Comparison of ENCODE assay signal across 8 cellular contexts in the genomic region with DNA sequence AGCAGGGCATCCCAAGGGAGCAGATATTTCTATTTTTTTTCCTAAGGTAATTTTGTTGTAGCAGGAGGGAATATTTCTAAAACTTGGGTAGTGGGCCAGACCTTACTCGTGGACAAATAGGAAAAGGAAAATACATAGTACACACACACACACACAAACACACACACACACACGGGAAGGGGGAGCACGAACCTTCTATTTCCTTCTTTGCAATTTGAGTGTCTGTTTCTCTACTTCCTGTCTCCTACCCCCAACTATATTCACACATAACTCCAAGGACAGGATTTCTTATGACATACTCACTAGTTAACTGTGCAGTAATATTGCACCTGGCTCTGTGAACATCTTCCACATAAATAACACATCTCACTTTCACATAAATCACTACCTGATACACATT. TPM values are rescaled to one million over a fixed set of nuclear protein-coding genes. Genes with fewer than 3 reads are reported as not detected.
DNase-seq lines count a peak whose midpoint lies in the region; ATAC-seq and TF ChIP-seq lines count a peak whose summit lies in the region.

No MANE protein-coding gene starts in this region.

- H3K9me3 ChIP-seq in left lung (no peaks in the 10 kb centered on the region), thymus (ENCODE audit: control insufficient read depth) (peaks cover 2% of the 10 kb centered on the region)

- intact Hi-C loops in activated CD8-positive, alpha-beta T cell treated with anti-CD3 and anti-CD28 coated beads for 36 hours (cut with micrococcal nuclease), result no loop called here
- intact Hi-C loops in left lung (cut with DNase I), result no loop called here

- H3K27me3 ChIP-seq in left lung, result no peaks in the 10 kb centered on the region
- no peaks in the 10 kb centered on the region for H3K27me3 ChIP-seq in thymus (ENCODE audit: control insufficient read depth, insufficient read depth)

- H3K9me3 Mint-ChIP-seq in activated CD8-positive, alpha-beta memory T cell treated with anti-CD3 and anti-CD28 coated beads, Interleukin-2, amount 10 ng/mL, durations not matched to agents 7 days and 5 days (ENCODE audit: low read depth), result no peaks in the 10 kb centered on the region
- H3K9me3 Mint-ChIP-seq in activated CD8-positive, alpha-beta T cell treated with anti-CD3 and anti-CD28 coated beads for 36 hours, result no peaks in the 10 kb centered on the region

- H3K36me3 Mint-ChIP-seq in activated CD8-positive, alpha-beta memory T cell treated with anti-CD3 and anti-CD28 coated beads, Interleukin-2, amount 10 ng/mL, durations not matched to agents 7 days and 5 days, result peaks cover 6% of the 10 kb centered on the region
- H3K36me3 Mint-ChIP-seq in activated CD8-positive, alpha-beta T cell treated with anti-CD3 and anti-CD28 coated beads for 36 hours (ENCODE audit: low read depth), result peaks cover 23% of the 10 kb centered on the region

- POLR2A ChIA-PET in activated CD8-positive, alpha-beta T cell treated with anti-CD3 and anti-CD28 coated beads for 36 hours (lab: Charles Lee), result interaction anchor here (1.3 to 6.6 kb wide), 5 partner anchors 17 to 319 kb away, joined by 3 to 65 read pairs (median 4); partner anchors contain the start of genes FBXL15, NOLC1 and PPRC1

- no peak for ATAC-seq in activated CD8-positive, alpha-beta memory T cell treated with anti-CD3 and anti-CD28 coated beads, Interleukin-2, amount 10 ng/mL, durations not matched to agents 7 days and 5 days
- no peak for ATAC-seq in activated CD8-positive, alpha-beta T cell treated with anti-CD3 and anti-CD28 coated beads for 36 hours
- ATAC-seq in left lung, result no peak

- peak overlapping the region; percentile 91 for H3K27ac Mint-ChIP-seq in activated CD8-positive, alpha-beta memory T cell treated with anti-CD3 and anti-CD28 coated beads, Interleukin-2, amount 10 ng/mL, durations not matched to agents 7 days and 5 days
- peak overlapping the region; percentile 100 for H3K27ac Mint-ChIP-seq in activated CD8-positive, alpha-beta T cell treated with anti-CD3 and anti-CD28 coated beads for 36 hours

- 2% methylated on average over 3 of the region's 3 CpGs for WGBS in thymus

- H3K4me1 Mint-ChIP-seq in activated CD8-positive, alpha-beta memory T cell treated with anti-CD3 and anti-CD28 coated beads, Interleukin-2, amount 10 ng/mL, durations not matched to agents 7 days and 5 days, result peaks cover 61% of the 10 kb centered on the region
- H3K4me1 Mint-ChIP-seq in activated CD8-positive, alpha-beta T cell treated with anti-CD3 and anti-CD28 coated beads for 36 hours (ENCODE audit: low read depth), result peaks cover 47% of the 10 kb centered on the region

- TF ChIP-seq CTCF in activated CD8-positive, alpha-beta T cell treated with anti-CD3 and anti-CD28 coated beads for 36 hours (IDR thresholded peaks at IDR 0.05), result no peak
- TF ChIP-seq CTCF in left lung (IDR thresholded peaks at IDR 0.05), result no peak

- peak overlapping the region; percentile 91 for H3K4me3 Mint-ChIP-seq in activated CD8-positive, alpha-beta memory T cell treated with anti-CD3 and anti-CD28 coated beads, Interleukin-2, amount 10 ng/mL, durations not matched to agents 7 days and 5 days
- H3K4me3 Mint-ChIP-seq in activated CD8-positive, alpha-beta T cell treated with anti-CD3 and anti-CD28 coated beads for 36 hours, result peak overlapping the region; percentile 84

- H3K4me1 ChIP-seq in left lung (peaks cover 56 to 67% of the 10 kb centered on the region in 2 donors), thymus (ENCODE audit: control insufficient read depth, insufficient read depth, low read length) (peaks cover 52% of the 10 kb centered on the region)

- no peak for DNase-seq in activated CD8-positive, alpha-beta memory T cell treated with anti-CD3 and anti-CD28 coated beads, Interleukin-2, amount 10 ng/mL, durations not matched to agents 7 days and 5 days
- DNase-seq in activated CD8-positive, alpha-beta memory T cell treated with anti-CD3 and anti-CD28 coated beads, Interleukin-2, amount 50 U/mL, for 4 hours, result no peak
- DNase-seq in activated CD8-positive, alpha-beta T cell treated with anti-CD3 and anti-CD28 coated beads for 36 hours, result peak; percentile 12
- DNase-seq in left lung (no peak), cerebellar cortex (ENCODE audit: low spot score) (no peak), DMS 273 (lab: John Stamatoyannopoulos, UW; ENCODE audit: unreplicated experiment) (no peak), NCI-H2029 (lab: John Stamatoyannopoulos, UW) (no peak)

- H3K36me3 ChIP-seq in left lung (peaks cover 0 to 7% of the 10 kb centered on the region in 2 donors), thymus (ENCODE audit: control insufficient read depth, insufficient read depth) (peaks cover 8% of the 10 kb centered on the region)

- H3K27ac ChIP-seq in left lung, result peak overlapping the region; percentile 80 to 93
- H3K27ac ChIP-seq in thymus (ENCODE audit: low read depth), result peak overlapping the region; percentile 89

- peak overlapping the region in 1 of 2 donors; percentile 76 for H3K4me3 ChIP-seq in left lung
- H3K4me3 ChIP-seq in thymus (ENCODE audit: low read length), result peak overlapping the region; percentile 81

- no peaks in the 10 kb centered on the region for H3K27me3 Mint-ChIP-seq in activated CD8-positive, alpha-beta memory T cell treated with anti-CD3 and anti-CD28 coated beads, Interleukin-2, amount 10 ng/mL, durations not matched to agents 7 days and 5 days
- H3K27me3 Mint-ChIP-seq in activated CD8-positive, alpha-beta T cell treated with anti-CD3 and anti-CD28 coated beads for 36 hours, result no peaks in the 10 kb centered on the region

- CTCF ChIA-PET in activated CD8-positive, alpha-beta memory T cell treated with anti-CD3 and anti-CD28 coated beads, Interleukin-2, amount 10 ng/mL, durations not matched to agents 7 days and 5 days (lab: Charles Lee), result interaction anchor here (1.3 to 1.6 kb wide), 2 partner anchors 10 to 16 kb away, joined by 3 to 6 read pairs; no protein-coding TSS in a partner anchor
- CTCF ChIA-PET in activated CD8-positive, alpha-beta T cell treated with anti-CD3 and anti-CD28 coated beads for 36 hours (lab: Charles Lee), result interaction anchor here (1.2 to 1.5 kb wide), 2 partner anchors 275 to 285 kb away, joined by 3 to 6 read pairs; no protein-coding TSS in a partner anchor

RNA-seq across cellular contexts. Expression of gene LDB1, which starts 4.4 kb away (rescaled TPM):
- 10 to 100 TPM; 83.5 to 84.3 TPM for total RNA-seq in activated CD8-positive, alpha-beta memory T cell treated with anti-CD3 and anti-CD28 coated beads, Interleukin-2, amount 10 ng/mL, durations not matched to agents 7 days and 5 days
- 10 to 100 TPM; 68.5 to 70.9 TPM for total RNA-seq in activated CD8-positive, alpha-beta T cell treated with anti-CD3 and anti-CD28 coated beads for 36 hours
- 10 to 100 TPM; 40.3 to 51.0 TPM for total RNA-seq in left lung
- 42.7 TPM for polyA plus RNA-seq in thymus

RNA-seq across cellular contexts. Expression of gene PPRC1, which starts 17.1 kb away (rescaled TPM):
- total RNA-seq in activated CD8-positive, alpha-beta memory T cell treated with anti-CD3 and anti-CD28 coated beads, Interleukin-2, amount 10 ng/mL, durations not matched to agents 7 days and 5 days, result 10 to 100 TPM; 57.9 to 79.0 TPM
- total RNA-seq in activated CD8-positive, alpha-beta T cell treated with anti-CD3 and anti-CD28 coated beads for 36 hours, result 10 to 100 TPM; 68.6 to 72.2 TPM
- total RNA-seq in left lung, result 10 to 100 TPM; 27.8 to 41.8 TPM
- polyA plus RNA-seq in thymus, result 19.3 TPM

RNA-seq across cellular contexts. Expression of gene NOLC1, which starts 36.4 kb away (rescaled TPM):
- 100 to 1,000 TPM; 107 to 149 TPM for total RNA-seq in activated CD8-positive, alpha-beta memory T cell treated with anti-CD3 and anti-CD28 coated beads, Interleukin-2, amount 10 ng/mL, durations not matched to agents 7 days and 5 days
- total RNA-seq in activated CD8-positive, alpha-beta T cell treated with anti-CD3 and anti-CD28 coated beads for 36 hours, result 100 to 1,000 TPM; 210 to 215 TPM
- total RNA-seq in left lung, result 10 to 100 TPM; 34.1 to 55.3 TPM
- polyA plus RNA-seq in thymus, result 42.5 TPM

RNA-seq across cellular contexts. Expression of gene HPS6, which starts 50.6 kb away (rescaled TPM):
- total RNA-seq in activated CD8-positive, alpha-beta memory T cell treated with anti-CD3 and anti-CD28 coated beads, Interleukin-2, amount 10 ng/mL, durations not matched to agents 7 days and 5 days, result 10 to 100 TPM; 26.1 to 29.6 TPM
- 10 to 100 TPM; 18.0 to 18.1 TPM for total RNA-seq in activated CD8-positive, alpha-beta T cell treated with anti-CD3 and anti-CD28 coated beads for 36 hours
- 10 to 100 TPM; 19.1 to 21.0 TPM for total RNA-seq in left lung
- polyA plus RNA-seq in thymus, result 8.7 TPM

RNA-seq across cellular contexts. Expression of gene ARMH3, which starts 59.8 kb away (rescaled TPM):
- 10 to 100 TPM; 23.8 to 25.9 TPM for total RNA-seq in activated CD8-positive, alpha-beta memory T cell treated with anti-CD3 and anti-CD28 coated beads, Interleukin-2, amount 10 ng/mL, durations not matched to agents 7 days and 5 days
- 10 to 100 TPM; 16.2 to 18.4 TPM for total RNA-seq in activated CD8-positive, alpha-beta T cell treated with anti-CD3 and anti-CD28 coated beads for 36 hours
- 10 to 100 TPM; 24.0 to 26.2 TPM for total RNA-seq in left lung
- polyA plus RNA-seq in thymus, result 18.2 TPM
